8 cellular contexts compared by ENCODE assay signal in the genomic region with DNA sequence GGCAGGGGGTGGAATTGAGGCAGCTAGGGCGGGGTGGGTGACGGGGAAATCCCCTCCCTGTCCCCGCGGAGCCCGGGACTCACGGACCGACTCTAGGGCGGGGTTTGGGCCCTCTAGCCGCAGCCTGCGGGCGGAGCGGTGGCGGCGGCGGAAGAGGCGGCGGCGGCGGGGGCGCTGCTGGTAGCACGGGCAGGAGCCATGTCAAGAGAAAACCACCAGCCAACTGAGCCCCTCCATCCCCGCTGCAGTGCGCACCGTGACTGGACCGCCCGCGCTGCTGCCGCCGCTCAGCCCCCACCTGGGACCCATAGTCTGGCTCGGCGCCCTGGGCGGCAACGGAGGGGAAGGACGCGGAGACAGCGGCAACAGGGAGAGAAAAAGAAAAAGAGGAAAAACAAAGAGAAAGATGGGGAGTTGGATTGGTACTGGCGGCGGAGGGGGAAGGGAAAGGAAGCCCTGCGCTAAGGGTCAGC. TPM values are rescaled to one million over a fixed set of nuclear protein-coding genes. Genes with fewer than 3 reads are reported as not detected.
DNase-seq lines count a peak whose midpoint lies in the region; ATAC-seq and TF ChIP-seq lines count a peak whose summit lies in the region.

No MANE protein-coding gene starts in this region.

- POLR2A ChIA-PET in AG04450 (lab: Yijun Ruan, JAX): interaction anchor here (0.6 kb wide), 1 partner anchor 74 kb away, joined by 3 read pairs; the partner anchor contains the start of gene KIAA0319

- H3K9me3 ChIP-seq in AG04450 (ENCODE audit: control insufficient read depth, insufficient read depth, low read length) (no peaks in the 10 kb centered on the region; the same call in 1 of the 2 replicates), NT2/D1 (ENCODE audit: insufficient read depth, low read length) (no peaks in the 10 kb centered on the region), esophagus muscularis mucosa (no peaks in the 10 kb centered on the region)

- peak overlapping the region; percentile 100 for H3K4me3 Mint-ChIP-seq in natural killer cell treated with Interleukin-12 subunit alpha and Interleukin-12 subunit beta and Interleukin-15 and Interleukin-18, amount 100 ng/mL, for 72 hours

- H3K4me1 ChIP-seq in NT2/D1 (ENCODE audit: insufficient read depth, insufficient read length) (no peaks in the 10 kb centered on the region), esophagus muscularis mucosa (peaks cover 15 to 47% (median 43%) of the 10 kb centered on the region in 4 donors)

- H3K9ac ChIP-seq in NT2/D1 (ENCODE audit: insufficient read length, low read depth): peak overlapping the region; percentile 95

- WGBS in esophagus muscularis mucosa: under 1% methylated on average over 37 of the region's 39 CpGs

- H3K9me3 Mint-ChIP-seq in natural killer cell treated with Interleukin-12 subunit alpha and Interleukin-12 subunit beta and Interleukin-15 and Interleukin-18, amount 100 ng/mL, for 72 hours: no peaks in the 10 kb centered on the region

- H3K27me3 ChIP-seq in AG04450 (ENCODE audit: control insufficient read depth, insufficient read depth, low read length) (no peaks in the 10 kb centered on the region), NT2/D1 (ENCODE audit: insufficient read depth, insufficient read length) (no peaks in the 10 kb centered on the region), esophagus muscularis mucosa (no peaks in the 10 kb centered on the region)

- peaks cover 26% of the 10 kb centered on the region for H3K36me3 Mint-ChIP-seq in natural killer cell treated with Interleukin-12 subunit alpha and Interleukin-12 subunit beta and Interleukin-15 and Interleukin-18, amount 100 ng/mL, for 72 hours

- intact Hi-C loops in esophagus muscularis mucosa (cut with DNase I): no loop called here

- no peaks in the 10 kb centered on the region for H3K27me3 Mint-ChIP-seq in natural killer cell treated with Interleukin-12 subunit alpha and Interleukin-12 subunit beta and Interleukin-15 and Interleukin-18, amount 100 ng/mL, for 72 hours

- DNase-seq in AG04450 (ENCODE audit: low read depth, low spot score) (no peak), GM19238 (ENCODE audit: insufficient read length, low spot score) (peak; percentile 13), NT2/D1 (ENCODE audit: low read depth, low spot score) (no peak), esophagus muscularis mucosa (ENCODE audit: extremely low spot score) (no peak)
- DNase-seq in activated T-cell treated with anti-CD3 and anti-CD28 coated beads, Interleukin-2, amount 50 U/mL, for 48 hours: peak; percentile 82 to 87
- peak; percentile 88 for DNase-seq in natural killer cell treated with Interleukin-12 subunit alpha and Interleukin-12 subunit beta and Interleukin-15 and Interleukin-18, amount 100 ng/mL, for 72 hours (ENCODE audit: low spot score)
- DNase-seq in stimulated activated naive CD4-positive, alpha-beta T cell treated with Interleukin-2 at 50 U/mL for 16 hours (lab: John Stamatoyannopoulos, UW): peak; percentile 79

- peak overlapping the region; percentile 99 to 100 for H3K27ac Mint-ChIP-seq in natural killer cell treated with Interleukin-12 subunit alpha and Interleukin-12 subunit beta and Interleukin-15 and Interleukin-18, amount 100 ng/mL, for 72 hours

- no peak for TF ChIP-seq EP300 in esophagus muscularis mucosa (IDR thresholded peaks at IDR 0.05)

- TF ChIP-seq CTCF in AG04450 (IDR thresholded peaks at IDR 0.05; ENCODE audit: low read depth, low read length) (no peak), esophagus muscularis mucosa (IDR thresholded peaks at IDR 0.05) (no peak)

- H3K4me3 ChIP-seq in AG04450 (ENCODE audit: low read depth, low read length): peak overlapping the region; percentile 89
- peak overlapping the region; percentile 90 for H3K4me3 ChIP-seq in NT2/D1 (ENCODE audit: insufficient read length, low read depth)
- peak overlapping the region; percentile 75 to 97 (median 91) for H3K4me3 ChIP-seq in esophagus muscularis mucosa

- peaks cover 41% of the 10 kb centered on the region for H3K36me3 ChIP-seq in NT2/D1 (ENCODE audit: insufficient read depth, insufficient read length, low read length)
- peaks cover 0 to 10% (median 5%) of the 10 kb centered on the region in 4 donors for H3K36me3 ChIP-seq in esophagus muscularis mucosa

- peak; percentile 47 to 60 for ATAC-seq in natural killer cell treated with Interleukin-12 subunit alpha and Interleukin-12 subunit beta and Interleukin-15 and Interleukin-18, amount 100 ng/mL, for 72 hours
- ATAC-seq in GM21786 (IDR thresholded peaks at IDR 0.05; ENCODE audit: unreplicated experiment): no peak

- peaks cover 40 to 47% of the 10 kb centered on the region in 2 donors for H3K4me1 Mint-ChIP-seq in natural killer cell treated with Interleukin-12 subunit alpha and Interleukin-12 subunit beta and Interleukin-15 and Interleukin-18, amount 100 ng/mL, for 72 hours (ENCODE audit: low read depth in 2 of 2)

- no peak for TF ChIP-seq POLR2A in esophagus muscularis mucosa (IDR thresholded peaks at IDR 0.05; ENCODE audit: low read depth)

- H3K27ac ChIP-seq in AG04450 (ENCODE audit: low read depth, low read length): peak overlapping the region; percentile 99
- H3K27ac ChIP-seq in esophagus muscularis mucosa (replicated peaks in 1 of 4): peak overlapping the region; percentile 98 to 99 (median 99)

- CTCF ChIA-PET in AG04450 (lab: Charles Lee): interaction anchor here (0.6 kb wide), 2 partner anchors 38 to 271 kb away, joined by 3 to 4 read pairs; no protein-coding TSS in a partner anchor

RNA-seq across cellular contexts. Expression of gene C6orf62, which starts 1.2 kb away (rescaled TPM):
- polyA plus RNA-seq in AG04450 (2011; rRNA removed): 76.4 and 111 TPM in 2 replicates
- 71.2 and 96.7 TPM in 2 replicates for polyA minus RNA-seq in AG04450 (2011; rRNA and poly(A)+ RNA removed)
- 10 to 100 TPM; 30.7 to 50.5 (median 40.9) TPM for total RNA-seq in esophagus muscularis mucosa
- 100 to 1,000 TPM; 119 to 127 TPM for total RNA-seq in natural killer cell treated with Interleukin-12 subunit alpha and Interleukin-12 subunit beta and Interleukin-15 and Interleukin-18, amount 100 ng/mL, for 72 hours

RNA-seq across cellular contexts. Expression of gene ACOT13, which starts 53.3 kb away (rescaled TPM):
- polyA plus RNA-seq in AG04450 (2011; rRNA removed): 43.8 and 50.3 TPM in 2 replicates
- polyA minus RNA-seq in AG04450 (2011; rRNA and poly(A)+ RNA removed): 4.5 and 10.3 TPM in 2 replicates
- 1 to 10 TPM; 5.8 to 9.4 (median 7.2) TPM for total RNA-seq in esophagus muscularis mucosa
- 10 to 100 TPM; 10.2 to 20.1 TPM for total RNA-seq in natural killer cell treated with Interleukin-12 subunit alpha and Interleukin-12 subunit beta and Interleukin-15 and Interleukin-18, amount 100 ng/mL, for 72 hours

RNA-seq across cellular contexts. Expression of gene TDP2, which starts 53.5 kb away (rescaled TPM):
- polyA plus RNA-seq in AG04450 (2011; rRNA removed): 36.3 and 46.6 TPM in 2 replicates
- 19.9 and 21.2 TPM in 2 replicates for polyA minus RNA-seq in AG04450 (2011; rRNA and poly(A)+ RNA removed)
- total RNA-seq in esophagus muscularis mucosa: 10 to 100 TPM; 25.2 to 44.4 (median 37.6) TPM
- total RNA-seq in natural killer cell treated with Interleukin-12 subunit alpha and Interleukin-12 subunit beta and Interleukin-15 and Interleukin-18, amount 100 ng/mL, for 72 hours: 10 to 100 TPM; 48.1 to 48.4 TPM

RNA-seq across cellular contexts. Expression of gene GMNN, which starts 54.6 kb away (rescaled TPM):
- 17.4 and 22.0 TPM in 2 replicates for polyA plus RNA-seq in AG04450 (2011; rRNA removed)
- polyA minus RNA-seq in AG04450 (2011; rRNA and poly(A)+ RNA removed): 5.4 and 6.3 TPM in 2 replicates
- 1 to 10 TPM; 4.1 to 8.0 (median 5.4) TPM for total RNA-seq in esophagus muscularis mucosa
- total RNA-seq in natural killer cell treated with Interleukin-12 subunit alpha and Interleukin-12 subunit beta and Interleukin-15 and Interleukin-18, amount 100 ng/mL, for 72 hours: 10 to 100 TPM; 41.7 to 81.0 TPM

Comparison
In these comparisons a context has a peak if more than half of its experiments do, and no peak if none do; other contexts are left out.
1. DNase-seq: peak in GM19238 (single experiment), activated T-cell treated with anti-CD3 and anti-CD28 coated beads, Interleukin-2, amount 50 U/mL, for 48 hours (2 of 2), natural killer cell treated with Interleukin-12 subunit alpha and Interleukin-12 subunit beta and Interleukin-15 and Interleukin-18, amount 100 ng/mL, for 72 hours (single experiment) and stimulated activated naive CD4-positive, alpha-beta T cell treated with Interleukin-2 at 50 U/mL for 16 hours (single experiment); none in AG04450 (single experiment), NT2/D1 (single experiment) and esophagus muscularis mucosa (single experiment).
2. Peak in every context shown above with its lines, with median percentiles within 50 percentile points of each other: H3K4me3 ChIP-seq.